Comparison of ENCODE assay signal across 1 cellular context in genomic region chr18:70220628-70221027, GRCh38.
TF ChIP-seq lines count a peak whose summit lies in the region.

No MANE protein-coding gene starts in this region.

TF ChIP-seq in H1, 55 proteins besides CTCF, POLR2A, EP300 and RAD21:
- TF ChIP-seq FOSL1 (IDR thresholded peaks at IDR 0.05; ENCODE audit: insufficient read depth, low read depth, low read length) = no peak
- TF ChIP-seq MAFK (IDR thresholded peaks at IDR 0.05; ENCODE audit: low read depth, low read length) = no peak
- no peak for TF ChIP-seq TAF1 (IDR thresholded peaks at IDR 0.05; ENCODE audit: low read depth, low read length)
- TF ChIP-seq NANOG (IDR thresholded peaks at IDR 0.05; ENCODE audit: insufficient read depth, low read depth, low read length, poor library complexity, severe bottlenecking) = no peak
- no peak for TF ChIP-seq BRCA1 (IDR thresholded peaks at IDR 0.05; ENCODE audit: low read depth, low read length)
- TF ChIP-seq BACH1 (IDR thresholded peaks at IDR 0.05; ENCODE audit: low read length) = no peak
- TF ChIP-seq SP4 (IDR thresholded peaks at IDR 0.05; ENCODE audit: low read length) = no peak
- TF ChIP-seq KDM5A (IDR thresholded peaks at IDR 0.05; ENCODE audit: low read length) = no peak
- no peak for TF ChIP-seq CBX8 (IDR thresholded peaks at IDR 0.05; ENCODE audit: borderline replicate concordance, low read depth, low read length)
- no peak for TF ChIP-seq SP1 (IDR thresholded peaks at IDR 0.05; ENCODE audit: low read depth, low read length)
- no peak for TF ChIP-seq TCF12 (IDR thresholded peaks at IDR 0.05; ENCODE audit: low read depth, low read length)
- TF ChIP-seq SIN3A (conservative IDR thresholded peaks at IDR 0.05 in 1 of 2, IDR thresholded peaks at IDR 0.05 in 1 of 2; ENCODE audit: low read depth in 1 of 2, low read length in 2 of 2) = no peak
- TF ChIP-seq JUND (IDR thresholded peaks at IDR 0.05; ENCODE audit: low read length) = no peak
- TF ChIP-seq RXRA (IDR thresholded peaks at IDR 0.05; ENCODE audit: insufficient read depth, low read depth, low read length) = no peak
- no peak for TF ChIP-seq USF2 (IDR thresholded peaks at IDR 0.05; ENCODE audit: low read length)
- no peak for TF ChIP-seq SIX5 (IDR thresholded peaks at IDR 0.05; ENCODE audit: low read depth, low read length)
- TF ChIP-seq SAP30 (IDR thresholded peaks at IDR 0.05; ENCODE audit: insufficient read depth, insufficient replicate concordance, low read length) = no peak
- TF ChIP-seq RBBP5 (IDR thresholded peaks at IDR 0.05; ENCODE audit: borderline replicate concordance, low read depth, low read length) = no peak
- no peak for TF ChIP-seq TBP (IDR thresholded peaks at IDR 0.05; ENCODE audit: low read depth, low read length)
- no peak for TF ChIP-seq EZH2 (IDR thresholded peaks at IDR 0.05; ENCODE audit: low read depth, low read length, severe bottlenecking)
